Comparison of ENCODE assay signal across 8 cellular contexts in genomic region chr16:56190903-56191806, GRCh38. TPM values are rescaled to one million over a fixed set of nuclear protein-coding genes. Genes with fewer than 3 reads are reported as not detected.
DNase-seq lines count a peak whose midpoint lies in the region; ATAC-seq and TF ChIP-seq lines count a peak whose summit lies in the region.

GNAO1 (plus strand) TSS chr16:56191489; CDS start chr16:56192236, 747 bp downstream.

- H3K9me3 Mint-ChIP-seq in activated naive CD8-positive, alpha-beta T cell treated with anti-CD3 and anti-CD28 coated beads, Interleukin-2, amount 10 ng/mL, durations not matched to agents 7 days and 5 days: no peaks in the 10 kb centered on the region
- no peaks in the 10 kb centered on the region for H3K9me3 Mint-ChIP-seq in type B pancreatic cell

- H3K27ac Mint-ChIP-seq in activated naive CD8-positive, alpha-beta T cell treated with anti-CD3 and anti-CD28 coated beads, Interleukin-2, amount 10 ng/mL, durations not matched to agents 7 days and 5 days: no peak within 1 kb of the TSS
- peak within 1 kb of the TSS; percentile 56 for H3K27ac Mint-ChIP-seq in type B pancreatic cell

- no peaks in the 10 kb centered on the region for H3K9me3 ChIP-seq in RWPE2 (ENCODE audit: severe bottlenecking)

- POLR2A ChIA-PET in activated naive CD8-positive, alpha-beta T cell treated with anti-CD3 and anti-CD28 coated beads, Interleukin-2, amount 10 ng/mL, durations not matched to agents 7 days and 5 days (lab: Charles Lee): no interaction called here

- H3K4me1 ChIP-seq in RWPE2 (ENCODE audit: insufficient read depth, poor library complexity, severe bottlenecking): no peaks in the 10 kb centered on the region

- intact Hi-C loops in head of caudate nucleus (cut with DNase I): loop anchor here (5.0 kb wide), 2 partner anchors 46 to 126 kb away; no protein-coding TSS in a partner anchor

- peak within 1 kb of the TSS; percentile 34 for H3K4me3 ChIP-seq in RWPE2 (ENCODE audit: severe bottlenecking)

- H3K27ac ChIP-seq in RWPE2 (ENCODE audit: poor library complexity, severe bottlenecking): no peak within 1 kb of the TSS

- H3K4me1 Mint-ChIP-seq in activated naive CD8-positive, alpha-beta T cell treated with anti-CD3 and anti-CD28 coated beads, Interleukin-2, amount 10 ng/mL, durations not matched to agents 7 days and 5 days: peaks cover 20% of the 10 kb centered on the region
- peaks cover 8% of the 10 kb centered on the region for H3K4me1 Mint-ChIP-seq in type B pancreatic cell (ENCODE audit: unreplicated experiment)

- DNase-seq in DMS79 treated with DMSO at 0.1 percent for 48 hours (lab: John Stamatoyannopoulos, UW) (peak; percentile 36), RWPE2 (ENCODE audit: low spot score) (no peak), head of caudate nucleus (peak; percentile 40 to 93 (median 86)), occipital lobe (lab: John Stamatoyannopoulos, UW) (peak; percentile 75), type B pancreatic cell (ENCODE audit: extremely low spot score, unreplicated experiment) (peak; percentile 78), mesenteric fat pad (ENCODE audit: low spot score) (no peak)
- peak; percentile 77 for DNase-seq in activated naive CD8-positive, alpha-beta T cell treated with anti-CD3 and anti-CD28 coated beads, Interleukin-2, amount 10 ng/mL, durations not matched to agents 7 days and 5 days

- TF ChIP-seq CTCF in RWPE2 (IDR thresholded peaks at IDR 0.05; ENCODE audit: poor library complexity, severe bottlenecking): no peak
- no peak for TF ChIP-seq CTCF in type B pancreatic cell (conservative IDR thresholded peaks at IDR 0.05)

- H3K27me3 Mint-ChIP-seq in activated naive CD8-positive, alpha-beta T cell treated with anti-CD3 and anti-CD28 coated beads, Interleukin-2, amount 10 ng/mL, durations not matched to agents 7 days and 5 days: peaks cover 83% of the 10 kb centered on the region
- H3K27me3 Mint-ChIP-seq in type B pancreatic cell: peaks cover 83% of the 10 kb centered on the region

- ATAC-seq in HG03565 (IDR thresholded peaks at IDR 0.05; ENCODE audit: unreplicated experiment): peak; percentile 50
- ATAC-seq in RWPE2 (ENCODE audit: low read depth): peak; percentile 52
- ATAC-seq in activated naive CD8-positive, alpha-beta T cell treated with anti-CD3 and anti-CD28 coated beads, Interleukin-2, amount 10 ng/mL, durations not matched to agents 7 days and 5 days (ENCODE audit: low read depth): peak; percentile 77

- H3K4me3 Mint-ChIP-seq in activated naive CD8-positive, alpha-beta T cell treated with anti-CD3 and anti-CD28 coated beads, Interleukin-2, amount 10 ng/mL, durations not matched to agents 7 days and 5 days: peak within 1 kb of the TSS; percentile 83
- peak within 1 kb of the TSS; percentile 84 for H3K4me3 Mint-ChIP-seq in type B pancreatic cell

- peaks cover 6% of the 10 kb centered on the region for H3K36me3 Mint-ChIP-seq in activated naive CD8-positive, alpha-beta T cell treated with anti-CD3 and anti-CD28 coated beads, Interleukin-2, amount 10 ng/mL, durations not matched to agents 7 days and 5 days
- H3K36me3 Mint-ChIP-seq in type B pancreatic cell: no peaks in the 10 kb centered on the region

- no peaks in the 10 kb centered on the region for H3K36me3 ChIP-seq in RWPE2 (ENCODE audit: low read depth)

- peaks cover 93% of the 10 kb centered on the region for H3K27me3 ChIP-seq in RWPE2 (ENCODE audit: insufficient read depth, poor library complexity, severe bottlenecking)

RNA-seq across cellular contexts. Expression of gene GNAO1, which starts in this region (rescaled TPM):
- total RNA-seq in activated naive CD8-positive, alpha-beta T cell treated with anti-CD3 and anti-CD28 coated beads, Interleukin-2, amount 10 ng/mL, durations not matched to agents 7 days and 5 days: 1 to 10 TPM; 5.7 to 6.7 TPM
- total RNA-seq in occipital lobe: 48.0 TPM
- total RNA-seq in type B pancreatic cell (ENCODE audit: low replicate concordance): 13.2 and 20.1 TPM in 2 replicates
- total RNA-seq in mesenteric fat pad: 3.0 TPM

Comparison
In these comparisons a context has a peak if more than half of its experiments do, and no peak if none do; other contexts are left out.
1. DNase-seq: peak in DMS79 treated with DMSO at 0.1 percent for 48 hours (single experiment), activated naive CD8-positive, alpha-beta T cell treated with anti-CD3 and anti-CD28 coated beads, Interleukin-2, amount 10 ng/mL, durations not matched to agents 7 days and 5 days (single experiment), head of caudate nucleus (42 of 42), occipital lobe (single experiment) and type B pancreatic cell (single experiment); none in RWPE2 (single experiment) and mesenteric fat pad (single experiment).
2. Peak in every context shown above with its lines, with median percentiles within 50 percentile points of each other: ATAC-seq.